In genomic region chr13:74274946-74275345, GRCh38 we compare ENCODE assay signal across 23 cellular contexts.
"Had no signal": no experiment of that assay in that cellular context is flagged by ENCODE, and none has a peak within 500 bp of the region (broad histone marks: within the 10 kb centered on the region; RNA-seq: fewer than 3 reads in every experiment).

No MANE protein-coding gene starts in this region.

- H3K36me3 ChIP-seq: cardiac muscle cell, neural progenitor cell, ovary, stomach had no signal

- H3K4me2 ChIP-seq: neural progenitor cell had no signal

- DNase-seq: activated CD4-positive, alpha-beta T cell treated with anti-CD3 and anti-CD28 coated beads, Interleukin-2, amount 50 U/mL, for 1 hour; activated CD8-positive, alpha-beta memory T cell treated with anti-CD3 and anti-CD28 coated beads, Interleukin-2, amount 50 U/mL, for 4 hours; activated effector memory CD4-positive, alpha-beta T cell treated with Interleukin-2 at 50 U/mL for 16 hours; activated naive CD4-positive, alpha-beta T cell treated with anti-CD3 and anti-CD28 coated beads, Interleukin-2, amount 50 U/mL, for 16 hours; activated T-cell treated with anti-CD3 and anti-CD28 coated beads, Interleukin-2, amount 50 U/mL, for 4 hours; amniotic stem cell; dorsolateral prefrontal cortex; endodermal cell; hypothalamus; midbrain; naive B cell; ovary; psoas muscle; right cardiac atrium; small intestine; stimulated activated CD4-positive, alpha-beta T cell treated with anti-CD3 and anti-CD28 coated beads, Interleukin-4, amount 100 ng/mL, for 24 hours; stomach; trophoblast cell had no signal

- H3K9me3 ChIP-seq: ovary, psoas muscle had no signal

- H3K27me3 ChIP-seq: cardiac muscle cell, dorsolateral prefrontal cortex, neural progenitor cell, ovary, stomach had no signal

- H3K4me3 ChIP-seq: cardiac muscle cell, dorsolateral prefrontal cortex, lung, neural progenitor cell, ovary, psoas muscle, stomach had no signal

- H3K9ac ChIP-seq: neural progenitor cell had no signal

- H2AFZ ChIP-seq: neural progenitor cell had no signal

- H3K27ac ChIP-seq: cardiac muscle cell, dorsolateral prefrontal cortex, epithelial cell of prostate, neural progenitor cell, ovary, psoas muscle, stomach had no signal

- H3K4me1 ChIP-seq: neural progenitor cell, psoas muscle, stomach had no signal

- ATAC-seq: activated T-cell treated with anti-CD3 and anti-CD28 coated beads, Interleukin-2, amount 50 U/mL, for 4 hours; psoas muscle; right cardiac atrium; stimulated activated effector memory CD8-positive, alpha-beta T cell treated with anti-CD3 and anti-CD28 coated beads, Interleukin-12 subunit alpha, Interleukin-12 subunit beta, amount 100 ng/mL, for 72 hours had no signal
